ENCODE assay signal across 9 cellular contexts in the genomic region with DNA sequence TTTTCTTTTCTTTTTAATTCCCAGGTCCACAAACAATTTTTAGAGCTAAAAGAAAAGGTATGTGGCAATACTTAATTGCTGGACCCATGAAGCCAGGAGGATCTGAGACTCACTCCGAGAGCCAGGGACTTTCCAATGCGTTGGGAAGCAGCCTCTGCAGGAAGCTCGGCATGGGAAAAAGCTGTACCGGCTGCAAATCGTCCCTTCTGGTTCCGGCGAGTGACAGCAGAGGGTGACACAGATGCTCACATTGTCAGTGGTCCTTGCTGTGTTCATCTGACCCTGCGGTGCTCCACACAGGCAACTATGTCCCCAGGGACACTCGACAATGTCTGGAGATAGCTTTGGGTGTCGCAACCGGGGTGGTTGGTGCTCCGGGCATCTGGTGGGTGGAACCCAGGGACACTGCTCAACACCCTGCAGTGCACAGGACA.
DNase-seq lines count a peak whose midpoint lies in the region; ATAC-seq and TF ChIP-seq lines count a peak whose summit lies in the region.
"Had no signal": no experiment of that assay in that cellular context is flagged by ENCODE, and none has a peak within 500 bp of the region (broad histone marks: within the 10 kb centered on the region; RNA-seq: fewer than 3 reads in every experiment).

No MANE protein-coding gene starts in this region.

- 46% methylated on average over 7 of the region's 12 CpGs; no CpG with 5 or more reads in 1 of the 2 experiments for WGBS in IMR-90 (ENCODE audit: extremely low coverage in 2 of 2, insufficient read length in 1 of 2), 2 experiments

- H3K9me3 ChIP-seq in BE2C (no peaks in the 10 kb centered on the region), IMR-90 (ENCODE audit: control insufficient read depth, insufficient read depth, low read length) (no peaks in the 10 kb centered on the region)

- peak overlapping the region; percentile 45 for H3K4ac ChIP-seq in IMR-90 (ENCODE audit: low read depth, low read length)

- DNase-seq in BE2C (peak; percentile 5), IMR-90 (peak; percentile 48), astrocyte of the hippocampus (ENCODE audit: low read depth, low spot score) (peak; percentile 27), mesothelial cell of epicardium (ENCODE audit: low spot score in 2 of 2, unreplicated experiment in 2 of 2) (no peak), GF-D8 (lab: John Stamatoyannopoulos, UW) (no peak), NCI-H226 (no peak), iPS-NIHi11 (ENCODE audit: low spot score) (no peak)
- DNase-seq: amniotic stem cell had no signal

- dilution Hi-C loops in IMR-90 (cut with HindIII; ENCODE audit: low sequenced_read_pairs, unreplicated experiment): no loop called here

- H3K27me3 ChIP-seq in BE2C (no peaks in the 10 kb centered on the region), IMR-90 (ENCODE audit: control insufficient read depth, insufficient read depth, low read length) (no peaks in the 10 kb centered on the region)

- no peaks in the 10 kb centered on the region for H3K36me3 Mint-ChIP-seq in mesothelial cell of epicardium

- H4K5ac ChIP-seq in IMR-90 (ENCODE audit: low read depth, low read length): peak overlapping the region; percentile 75

- 0 out of 2 replicates have a peak overlapping the region, but pooled peaks have one; percentile 12 for H3K23ac ChIP-seq in IMR-90 (ENCODE audit: low read depth, low read length)

- no peak for TF ChIP-seq POLR2A in IMR-90 (IDR thresholded peaks at IDR 0.05; ENCODE audit: low read depth, low read length)

- H3K9me1 ChIP-seq in IMR-90 (ENCODE audit: insufficient read depth, low read length): no peaks in the 10 kb centered on the region

- peak overlapping the region; percentile 72 for H2AFZ ChIP-seq in IMR-90 (replicated peaks; ENCODE audit: low read length, poor library complexity)

- H3K4me1 ChIP-seq in BE2C (no peaks in the 10 kb centered on the region), IMR-90 (ENCODE audit: control insufficient read depth, insufficient read depth, low read length) (peaks cover 5% of the 10 kb centered on the region)

- H2AK5ac ChIP-seq in IMR-90 (ENCODE audit: low read depth, low read length): peak overlapping the region; percentile 65; the same call in 1 of the 2 replicates

- intact Hi-C loops in IMR-90 (cut with micrococcal nuclease): loop anchor here (1.0 to 2.0 kb wide), 2 partner anchors 205 to 365 kb away; no protein-coding TSS in a partner anchor

- peak overlapping the region; percentile 83 for H2BK120ac ChIP-seq in IMR-90 (ENCODE audit: low read depth, low read length)

- no peak overlapping the region for H3K14ac ChIP-seq in IMR-90 (replicated peaks; ENCODE audit: low read depth, low read length)

- H4K8ac ChIP-seq in IMR-90 (ENCODE audit: low read depth in 2 of 2, low read length in 2 of 2): peak overlapping the region in 1 of 2 experiments; percentile 70; a peak in 1 of 4 replicates

- H2BK20ac ChIP-seq in IMR-90 (ENCODE audit: low read depth, low read length): peak overlapping the region; percentile 62

- peaks cover 24% of the 10 kb centered on the region for H3K4me1 Mint-ChIP-seq in mesothelial cell of epicardium

- H3K9ac ChIP-seq in IMR-90 (ENCODE audit: low read depth, low read length): no peak overlapping the region

- H3K79me1 ChIP-seq in IMR-90 (ENCODE audit: low read depth in 1 of 2, low read length in 2 of 2): no peaks in the 10 kb centered on the region

- H4K20me1 ChIP-seq in IMR-90 (ENCODE audit: insufficient read depth, low read length): no peaks in the 10 kb centered on the region

- TF ChIP-seq CTCF in BE2C (IDR thresholded peaks at IDR 0.05; ENCODE audit: low read depth, low read length): no peak
- TF ChIP-seq CTCF in IMR-90 (conservative IDR thresholded peaks at IDR 0.05; ENCODE audit: low read depth, low read length): no peak
- no peak for TF ChIP-seq CTCF in mesothelial cell of epicardium (IDR thresholded peaks at IDR 0.05; ENCODE audit: unreplicated experiment)

- H3K27ac Mint-ChIP-seq in mesothelial cell of epicardium: peak overlapping the region; percentile 76

- H3K4me3 Mint-ChIP-seq in mesothelial cell of epicardium: peak overlapping the region; percentile 55

- H2BK5ac ChIP-seq in IMR-90 (ENCODE audit: low read depth, low read length, poor library complexity, severe bottlenecking): peak overlapping the region; percentile 62

- 0 out of 2 replicates have a peak overlapping the region, but pooled peaks have one; percentile 35 for H3K56ac ChIP-seq in IMR-90 (ENCODE audit: extremely low read depth, insufficient read depth, low read length)

- H3K4me3 ChIP-seq in BE2C (ENCODE audit: low read depth, low read length) (no peak overlapping the region), IMR-90 (ENCODE audit: insufficient read depth, low read depth, low read length) (peak overlapping the region; percentile 13; the same call in 1 of the 2 replicates)

- peak overlapping the region; percentile 42 for H2AK9ac ChIP-seq in IMR-90 (replicated peaks; ENCODE audit: low read depth, low read length, poor library complexity)

- no TSS peak for BruUV-seq in IMR-90 (replicated peaks; lab: Mats Ljungman, UMichigan)

- CTCF ChIA-PET in IMR-90 (lab: Yijun Ruan, JAX): interaction anchor here (0.7 to 1.8 kb wide), 6 partner anchors 9 to 598 kb away, joined by 3 to 5 read pairs (median 3); no protein-coding TSS in a partner anchor

- peak overlapping the region; percentile 66 for H3K4me2 ChIP-seq in IMR-90 (ENCODE audit: low read depth, low read length)

- H3K36me3 ChIP-seq in BE2C (no peaks in the 10 kb centered on the region), IMR-90 (ENCODE audit: control insufficient read depth, insufficient read depth, low read length) (no peaks in the 10 kb centered on the region)

- H2BK15ac ChIP-seq in IMR-90 (ENCODE audit: low read depth, low read length): no peak overlapping the region

- no peak for TF ChIP-seq RAD21 in IMR-90 (IDR thresholded peaks at IDR 0.05; ENCODE audit: low read length)

- peak overlapping the region; percentile 56; the same call in 1 of the 2 replicates for H3K27ac ChIP-seq in IMR-90 (ENCODE audit: insufficient read depth, low read length)

- in situ Hi-C loops in IMR-90 (cut with MboI; ENCODE audit: low sequenced_read_pairs): no loop called here

- ATAC-seq in IMR-90 (ENCODE audit: low read depth) (0 out of 2 replicates have a peak, but pooled peaks have one; percentile 15), HG02938 (IDR thresholded peaks at IDR 0.05; ENCODE audit: unreplicated experiment) (no peak)

- no peaks in the 10 kb centered on the region for H3K9me3 Mint-ChIP-seq in mesothelial cell of epicardium

- POLR2A ChIA-PET in IMR-90 (lab: Charles Lee; ENCODE audit: unreplicated experiment): no interaction called here

- no peaks in the 10 kb centered on the region for H3K27me3 Mint-ChIP-seq in mesothelial cell of epicardium (ENCODE audit: low read depth)

- H3K18ac ChIP-seq in IMR-90 (ENCODE audit: low read depth, low read length): peak overlapping the region; percentile 66

- H4K91ac ChIP-seq in IMR-90 (ENCODE audit: insufficient read depth, low read depth, low read length): peak overlapping the region; percentile 60

TF ChIP-seq in IMR-90, 13 proteins besides CTCF, POLR2A, EP300 and RAD21:
- no peak for TF ChIP-seq MXI1 (IDR thresholded peaks at IDR 0.05; ENCODE audit: borderline replicate concordance, low read depth, low read length)
- TF ChIP-seq RFX5 (IDR thresholded peaks at IDR 0.05; ENCODE audit: low read depth, low read length): no peak
- no peak for TF ChIP-seq BHLHE40 (IDR thresholded peaks at IDR 0.05; ENCODE audit: low read depth, low read length)
- TF ChIP-seq CEBPB (IDR thresholded peaks at IDR 0.05; ENCODE audit: low read depth, low read length): peak; percentile 48; the same call in 1 of the 2 replicates
- no peak for TF ChIP-seq RCOR1 (IDR thresholded peaks at IDR 0.05; ENCODE audit: insufficient replicate concordance, low read length)

Comparison
In these comparisons a context has a peak if more than half of its experiments do, and no peak if none do; other contexts are left out.
1. DNase-seq: peak in BE2C (single experiment), IMR-90 (single experiment) and astrocyte of the hippocampus (single experiment); none in mesothelial cell of epicardium (0 of 2), GF-D8 (single experiment), NCI-H226 (single experiment) and iPS-NIHi11 (single experiment).